Comparison of ENCODE assay signal across 1 cellular context in genomic region chr7:30353932-30354607, GRCh38.
TF ChIP-seq lines count a peak whose summit lies in the region.

No MANE protein-coding gene starts in this region.

TF ChIP-seq in GM23338, 12 proteins besides CTCF, POLR2A, EP300 and RAD21 (continued from another document):
- TF ChIP-seq, protein P1, sequence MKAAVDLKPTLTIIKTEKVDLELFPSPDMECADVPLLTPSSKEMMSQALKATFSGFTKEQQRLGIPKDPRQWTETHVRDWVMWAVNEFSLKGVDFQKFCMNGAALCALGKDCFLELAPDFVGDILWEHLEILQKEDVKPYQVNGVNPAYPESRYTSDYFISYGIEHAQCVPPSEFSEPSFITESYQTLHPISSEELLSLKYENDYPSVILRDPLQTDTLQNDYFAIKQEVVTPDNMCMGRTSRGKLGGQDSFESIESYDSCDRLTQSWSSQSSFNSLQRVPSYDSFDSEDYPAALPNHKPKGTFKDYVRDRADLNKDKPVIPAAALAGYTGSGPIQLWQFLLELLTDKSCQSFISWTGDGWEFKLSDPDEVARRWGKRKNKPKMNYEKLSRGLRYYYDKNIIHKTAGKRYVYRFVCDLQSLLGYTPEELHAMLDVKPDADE (IDR thresholded peaks at IDR 0.05), result no peak
- TF ChIP-seq, protein P2, sequence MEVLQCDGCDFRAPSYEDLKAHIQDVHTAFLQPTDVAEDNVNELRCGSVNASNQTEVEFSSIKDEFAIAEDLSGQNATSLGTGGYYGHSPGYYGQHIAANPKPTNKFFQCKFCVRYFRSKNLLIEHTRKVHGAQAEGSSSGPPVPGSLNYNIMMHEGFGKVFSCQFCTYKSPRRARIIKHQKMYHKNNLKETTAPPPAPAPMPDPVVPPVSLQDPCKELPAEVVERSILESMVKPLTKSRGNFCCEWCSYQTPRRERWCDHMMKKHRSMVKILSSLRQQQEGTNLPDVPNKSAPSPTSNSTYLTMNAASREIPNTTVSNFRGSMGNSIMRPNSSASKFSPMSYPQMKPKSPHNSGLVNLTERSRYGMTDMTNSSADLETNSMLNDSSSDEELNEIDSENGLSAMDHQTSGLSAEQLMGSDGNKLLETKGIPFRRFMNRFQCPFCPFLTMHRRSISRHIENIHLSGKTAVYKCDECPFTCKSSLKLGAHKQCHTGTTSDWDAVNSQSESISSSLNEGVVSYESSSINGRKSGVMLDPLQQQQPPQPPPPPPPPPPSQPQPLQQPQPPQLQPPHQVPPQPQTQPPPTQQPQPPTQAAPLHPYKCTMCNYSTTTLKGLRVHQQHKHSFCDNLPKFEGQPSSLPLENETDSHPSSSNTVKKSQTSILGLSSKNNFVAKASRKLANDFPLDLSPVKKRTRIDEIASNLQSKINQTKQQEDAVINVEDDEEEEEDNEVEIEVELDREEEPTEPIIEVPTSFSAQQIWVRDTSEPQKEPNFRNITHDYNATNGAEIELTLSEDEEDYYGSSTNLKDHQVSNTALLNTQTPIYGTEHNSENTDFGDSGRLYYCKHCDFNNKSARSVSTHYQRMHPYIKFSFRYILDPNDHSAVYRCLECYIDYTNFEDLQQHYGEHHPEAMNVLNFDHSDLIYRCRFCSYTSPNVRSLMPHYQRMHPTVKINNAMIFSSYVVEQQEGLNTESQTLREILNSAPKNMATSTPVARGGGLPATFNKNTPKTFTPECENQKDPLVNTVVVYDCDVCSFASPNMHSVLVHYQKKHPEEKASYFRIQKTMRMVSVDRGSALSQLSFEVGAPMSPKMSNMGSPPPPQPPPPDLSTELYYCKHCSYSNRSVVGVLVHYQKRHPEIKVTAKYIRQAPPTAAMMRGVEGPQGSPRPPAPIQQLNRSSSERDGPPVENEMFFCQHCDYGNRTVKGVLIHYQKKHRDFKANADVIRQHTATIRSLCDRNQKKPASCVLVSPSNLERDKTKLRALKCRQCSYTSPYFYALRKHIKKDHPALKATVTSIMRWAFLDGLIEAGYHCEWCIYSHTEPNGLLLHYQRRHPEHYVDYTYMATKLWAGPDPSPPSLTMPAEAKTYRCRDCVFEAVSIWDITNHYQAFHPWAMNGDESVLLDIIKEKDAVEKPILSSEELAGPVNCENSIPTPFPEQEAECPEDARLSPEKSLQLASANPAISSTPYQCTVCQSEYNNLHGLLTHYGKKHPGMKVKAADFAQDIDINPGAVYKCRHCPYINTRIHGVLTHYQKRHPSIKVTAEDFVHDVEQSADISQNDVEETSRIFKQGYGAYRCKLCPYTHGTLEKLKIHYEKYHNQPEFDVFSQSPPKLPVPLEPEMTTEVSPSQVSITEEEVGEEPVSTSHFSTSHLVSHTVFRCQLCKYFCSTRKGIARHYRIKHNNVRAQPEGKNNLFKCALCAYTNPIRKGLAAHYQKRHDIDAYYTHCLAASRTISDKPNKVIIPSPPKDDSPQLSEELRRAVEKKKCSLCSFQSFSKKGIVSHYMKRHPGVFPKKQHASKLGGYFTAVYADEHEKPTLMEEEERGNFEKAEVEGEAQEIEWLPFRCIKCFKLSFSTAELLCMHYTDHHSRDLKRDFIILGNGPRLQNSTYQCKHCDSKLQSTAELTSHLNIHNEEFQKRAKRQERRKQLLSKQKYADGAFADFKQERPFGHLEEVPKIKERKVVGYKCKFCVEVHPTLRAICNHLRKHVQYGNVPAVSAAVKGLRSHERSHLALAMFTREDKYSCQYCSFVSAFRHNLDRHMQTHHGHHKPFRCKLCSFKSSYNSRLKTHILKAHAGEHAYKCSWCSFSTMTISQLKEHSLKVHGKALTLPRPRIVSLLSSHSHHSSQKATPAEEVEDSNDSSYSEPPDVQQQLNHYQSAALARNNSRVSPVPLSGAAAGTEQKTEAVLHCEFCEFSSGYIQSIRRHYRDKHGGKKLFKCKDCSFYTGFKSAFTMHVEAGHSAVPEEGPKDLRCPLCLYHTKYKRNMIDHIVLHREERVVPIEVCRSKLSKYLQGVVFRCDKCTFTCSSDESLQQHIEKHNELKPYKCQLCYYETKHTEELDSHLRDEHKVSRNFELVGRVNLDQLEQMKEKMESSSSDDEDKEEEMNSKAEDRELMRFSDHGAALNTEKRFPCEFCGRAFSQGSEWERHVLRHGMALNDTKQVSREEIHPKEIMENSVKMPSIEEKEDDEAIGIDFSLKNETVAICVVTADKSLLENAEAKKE (CRISPR knock-in tag; IDR thresholded peaks at IDR 0.05), result no peak
- TF ChIP-seq POLR2AphosphoS5 (IDR thresholded peaks at IDR 0.05; ENCODE audit: low read depth) (no peak), JUNB (IDR thresholded peaks at IDR 0.05; ENCODE audit: unreplicated experiment) (no peak), EZH2phosphoT487 (IDR thresholded peaks at IDR 0.05; ENCODE audit: unreplicated experiment) (no peak), ZNF114 (CRISPR knock-in tag; IDR thresholded peaks at IDR 0.05) (no peak), EZH2 (IDR thresholded peaks at IDR 0.05; ENCODE audit: low read depth, unreplicated experiment) (no peak), STAT1 (IDR thresholded peaks at IDR 0.05; ENCODE audit: unreplicated experiment) (no peak), ZNF331 (CRISPR knock-in tag; IDR thresholded peaks at IDR 0.05; ENCODE audit: low read depth) (no peak), CREB1 (CRISPR knock-in tag; IDR thresholded peaks at IDR 0.05; ENCODE audit: low read depth) (no peak)
